31 cellular contexts compared by ENCODE assay signal in the genomic region with DNA sequence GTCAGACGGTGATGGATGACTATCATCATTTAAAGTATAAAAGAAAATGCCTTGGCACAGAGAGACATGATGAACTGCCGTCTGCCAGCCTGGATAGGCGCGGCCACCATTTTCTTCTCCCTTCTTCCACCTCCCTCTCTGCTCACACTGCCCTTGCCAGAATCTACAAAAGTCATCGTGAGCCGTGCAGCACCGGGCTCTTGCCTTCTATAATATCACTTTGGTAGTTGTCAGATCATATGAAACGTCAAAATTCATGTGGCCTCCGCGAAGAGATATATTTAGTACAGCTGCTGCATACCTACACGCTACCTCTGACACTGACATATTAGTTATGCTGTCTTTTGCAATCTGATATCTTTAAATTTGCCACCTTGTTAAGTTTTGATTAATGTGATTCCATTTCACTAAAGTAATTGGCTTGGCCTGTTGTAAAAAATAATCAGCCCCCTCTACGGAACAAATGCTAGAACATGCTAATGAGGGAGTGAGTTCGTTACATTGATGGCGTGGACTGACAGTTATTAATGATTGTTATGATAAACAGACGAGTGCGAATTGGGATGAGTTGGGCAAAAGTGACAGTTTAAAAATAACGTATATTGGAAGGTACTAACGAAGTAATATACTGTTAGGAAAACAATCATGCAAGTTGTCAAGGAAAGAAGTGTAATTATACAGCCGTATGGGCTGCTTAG.
"Had no signal": no experiment of that assay in that cellular context is flagged by ENCODE, and none has a peak within 500 bp of the region (broad histone marks: within the 10 kb centered on the region; RNA-seq: fewer than 3 reads in every experiment).

No MANE protein-coding gene starts in this region.

- DNase-seq: activated B cell treated with CpG ODN at 0.5 μM for 24 hours; activated CD4-positive, alpha-beta memory T cell treated with anti-CD3 and anti-CD28 coated beads, Interleukin-2, amount 10 ng/mL, durations not matched to agents 7 days and 5 days; activated CD4-positive, alpha-beta T cell treated with anti-CD3 and anti-CD28 coated beads for 4 hours; activated CD4-positive, CD25-positive, alpha-beta regulatory T cell treated with anti-CD3 and anti-CD28 coated beads, Interleukin-2, amount 50 U/mL, for 72 hours; activated CD8-positive, alpha-beta memory T cell treated with anti-CD3 and anti-CD28 coated beads for 24 hours; activated CD8-positive, alpha-beta memory T cell treated with anti-CD3 and anti-CD28 coated beads, Interleukin-2, amount 10 ng/mL, durations not matched to agents 7 days and 5 days; activated CD8-positive, alpha-beta memory T cell treated with anti-CD3 and anti-CD28 coated beads, Interleukin-2, amount 50 U/mL, for 48 hours; activated effector memory CD4-positive, alpha-beta T cell treated with Interleukin-2 at 50 U/mL for 16 hours; activated naive CD4-positive, alpha-beta T cell treated with anti-CD3 and anti-CD28 coated beads, Interleukin-2, amount 10 ng/mL, durations not matched to agents 7 days and 5 days; activated naive CD8-positive, alpha-beta T cell treated with anti-CD3 and anti-CD28 coated beads, Interleukin-2, amount 50 U/mL, for 24 hours; activated T-cell treated with anti-CD3 and anti-CD28 coated beads, Interleukin-2, amount 50 U/mL, for 48 hours; brain microvascular endothelial cell; central memory CD4-positive, alpha-beta T cell; MM.1S; MV-4-11; NCI-H1092; NCI-H1436 treated with DMSO at 0.1 percent for 48 hours; NCI-H1694 treated with DMSO at 0.1 percent for 48 hours; NCI-H2029; NCI-H524 treated with DMSO at 0.1 percent for 48 hours; NK-92 treated with Interleukin-12 subunit alpha and Interleukin-12 subunit beta, amount 100 ng/mL, for 24 hours; PC-3; Peyer's patch; RPMI8226; SHP77 treated with DMSO at 0.1 percent for 48 hours; SK-N-SH had no signal

- H3K4me3 Mint-ChIP-seq: activated B cell treated with CpG ODN at 0.5 μM for 24 hours; activated CD4-positive, alpha-beta memory T cell treated with anti-CD3 and anti-CD28 coated beads, Interleukin-2, amount 10 ng/mL, durations not matched to agents 7 days and 5 days; activated CD8-positive, alpha-beta memory T cell treated with anti-CD3 and anti-CD28 coated beads, Interleukin-2, amount 10 ng/mL, durations not matched to agents 7 days and 5 days; activated naive CD4-positive, alpha-beta T cell treated with anti-CD3 and anti-CD28 coated beads, Interleukin-2, amount 10 ng/mL, durations not matched to agents 7 days and 5 days; activated naive CD8-positive, alpha-beta T cell; activated naive CD8-positive, alpha-beta T cell treated with anti-CD3 and anti-CD28 coated beads, Interleukin-2, amount 50 U/mL, for 24 hours; T-helper 1 cell treated with Interleukin-12 subunit alpha and Interleukin-12 subunit beta and Interleukin-4 antibody, amounts not matched to agents 30 μg/mL and 1 μg/mL, for 36 hours; T-helper 2 cell treated with Interferon-gamma antibody and Interleukin-4, amounts not matched to agents 5 μg/mL and 100 μg/mL, for 36 hours had no signal

- H3K9me3 Mint-ChIP-seq: activated B cell treated with CpG ODN at 0.5 μM for 24 hours; activated CD4-positive, alpha-beta memory T cell treated with anti-CD3 and anti-CD28 coated beads, Interleukin-2, amount 10 ng/mL, durations not matched to agents 7 days and 5 days; activated naive CD4-positive, alpha-beta T cell treated with anti-CD3 and anti-CD28 coated beads, Interleukin-2, amount 10 ng/mL, durations not matched to agents 7 days and 5 days; activated naive CD8-positive, alpha-beta T cell treated with anti-CD3 and anti-CD28 coated beads, Interleukin-2, amount 50 U/mL, for 24 hours; T-helper 1 cell treated with Interleukin-12 subunit alpha and Interleukin-12 subunit beta and Interleukin-4 antibody, amounts not matched to agents 30 μg/mL and 1 μg/mL, for 36 hours; T-helper 2 cell treated with Interferon-gamma antibody and Interleukin-4, amounts not matched to agents 5 μg/mL and 100 μg/mL, for 36 hours had no signal

- H3K4me3 ChIP-seq: Peyer's patch, SJSA1 had no signal

- H3K27ac ChIP-seq: brain microvascular endothelial cell, KMS-11, Peyer's patch, SJSA1 had no signal

- H3K36me3 Mint-ChIP-seq: activated CD8-positive, alpha-beta memory T cell treated with anti-CD3 and anti-CD28 coated beads, Interleukin-2, amount 10 ng/mL, durations not matched to agents 7 days and 5 days; activated naive CD4-positive, alpha-beta T cell treated with anti-CD3 and anti-CD28 coated beads, Interleukin-2, amount 10 ng/mL, durations not matched to agents 7 days and 5 days; activated naive CD8-positive, alpha-beta T cell had no signal

- H3K27me3 ChIP-seq: brain microvascular endothelial cell, Peyer's patch, SJSA1 had no signal

- H3K4me1 Mint-ChIP-seq: activated B cell treated with CpG ODN at 0.5 μM for 24 hours; activated CD4-positive, alpha-beta memory T cell treated with anti-CD3 and anti-CD28 coated beads, Interleukin-2, amount 10 ng/mL, durations not matched to agents 7 days and 5 days; activated CD8-positive, alpha-beta memory T cell treated with anti-CD3 and anti-CD28 coated beads, Interleukin-2, amount 10 ng/mL, durations not matched to agents 7 days and 5 days; activated naive CD4-positive, alpha-beta T cell treated with anti-CD3 and anti-CD28 coated beads, Interleukin-2, amount 10 ng/mL, durations not matched to agents 7 days and 5 days; activated naive CD8-positive, alpha-beta T cell treated with anti-CD3 and anti-CD28 coated beads, Interleukin-2, amount 50 U/mL, for 24 hours had no signal

- H3K27ac Mint-ChIP-seq: activated B cell treated with CpG ODN at 0.5 μM for 24 hours; activated CD4-positive, alpha-beta memory T cell treated with anti-CD3 and anti-CD28 coated beads, Interleukin-2, amount 10 ng/mL, durations not matched to agents 7 days and 5 days; activated CD8-positive, alpha-beta memory T cell treated with anti-CD3 and anti-CD28 coated beads, Interleukin-2, amount 10 ng/mL, durations not matched to agents 7 days and 5 days; activated naive CD4-positive, alpha-beta T cell treated with anti-CD3 and anti-CD28 coated beads, Interleukin-2, amount 10 ng/mL, durations not matched to agents 7 days and 5 days; activated naive CD8-positive, alpha-beta T cell; activated naive CD8-positive, alpha-beta T cell treated with anti-CD3 and anti-CD28 coated beads, Interleukin-2, amount 50 U/mL, for 24 hours; T-helper 1 cell treated with Interleukin-12 subunit alpha and Interleukin-12 subunit beta and Interleukin-4 antibody, amounts not matched to agents 30 μg/mL and 1 μg/mL, for 36 hours; T-helper 2 cell treated with Interferon-gamma antibody and Interleukin-4, amounts not matched to agents 5 μg/mL and 100 μg/mL, for 36 hours had no signal

- H3K9me3 ChIP-seq: Peyer's patch, SJSA1, SK-N-SH had no signal

- H3K27me3 Mint-ChIP-seq: activated naive CD4-positive, alpha-beta T cell treated with anti-CD3 and anti-CD28 coated beads, Interleukin-2, amount 10 ng/mL, durations not matched to agents 7 days and 5 days had no signal

- H3K36me3 ChIP-seq: brain microvascular endothelial cell, Peyer's patch, SJSA1 had no signal
